Comparison of ENCODE assay signal across 8 cellular contexts in genomic region chr11:108120936-108121273, GRCh38. TPM values are rescaled to one million over a fixed set of nuclear protein-coding genes. Genes with fewer than 3 reads are reported as not detected.
DNase-seq lines count a peak whose midpoint lies in the region; ATAC-seq, FAIRE-seq and TF ChIP-seq lines count a peak whose summit lies in the region.
"Not testable (repeated sequence)": the region's sequence is repeated elsewhere in the genome, so short reads cannot be mapped to it uniquely, and the experiment has no call there.

No MANE protein-coding gene starts in this region.

- not testable (repeated sequence) for TF ChIP-seq CTCF in 22Rv1 (IDR thresholded peaks at IDR 0.05); breast epithelium (IDR thresholded peaks at IDR 0.05); glutamatergic neuron (IDR thresholded peaks at IDR 0.05; ENCODE audit: partially characterized antibody, unreplicated experiment)

- not testable (repeated sequence) for H3K36me3 ChIP-seq in breast epithelium; mucosa of stomach (ENCODE audit: control insufficient read depth, insufficient read depth, low read length); small intestine (ENCODE audit: control insufficient read depth in 2 of 2, insufficient read depth in 2 of 2, low read length in 2 of 2)

- H3K27ac ChIP-seq in 22Rv1 = peak overlapping the region; percentile 74
- peak overlapping the region; percentile 83 to 93 for H3K27ac ChIP-seq in breast epithelium
- peak overlapping the region; percentile 38 to 96 for H3K27ac ChIP-seq in small intestine (ENCODE audit: low read depth in 1 of 2, low read length in 1 of 2)

- TF ChIP-seq POLR2A in breast epithelium (IDR thresholded peaks at IDR 0.05) = not testable (repeated sequence)

- peak; percentile 20 for ATAC-seq in GM19395 (IDR thresholded peaks at IDR 0.05; ENCODE audit: unreplicated experiment)

- not testable (repeated sequence) for H3K9me3 ChIP-seq in breast epithelium; mucosa of stomach (ENCODE audit: control insufficient read depth, low read length); small intestine (ENCODE audit: control insufficient read depth, low read depth)

- H3K36me3 Mint-ChIP-seq in IgD-negative memory B cell; glutamatergic neuron (ENCODE audit: unreplicated experiment): not testable (repeated sequence)
- H3K36me3 Mint-ChIP-seq in activated CD4-positive, alpha-beta T cell treated with anti-CD3 and anti-CD28 coated beads, Interleukin-2, amount 10 ng/mL, durations not matched to agents 24 days and 14 days (ENCODE audit: low read depth) = peaks cover 20% of the 10 kb centered on the region

- H3K4me3 Mint-ChIP-seq in IgD-negative memory B cell (peak overlapping the region; percentile 88 to 96 (median 95)), glutamatergic neuron (ENCODE audit: unreplicated experiment) (peak overlapping the region; percentile 34)
- peak overlapping the region; percentile 87 for H3K4me3 Mint-ChIP-seq in activated CD4-positive, alpha-beta T cell treated with anti-CD3 and anti-CD28 coated beads, Interleukin-2, amount 10 ng/mL, durations not matched to agents 24 days and 14 days

- intact Hi-C loops in activated CD4-positive, alpha-beta T cell treated with anti-CD3 and anti-CD28 coated beads, Interleukin-2, amount 10 ng/mL, durations not matched to agents 24 days and 14 days (cut with micrococcal nuclease) = loop anchor here (1.0 to 2.0 kb wide), 4 partner anchors 101 to 376 kb away; partner anchors contain the start of genes C11orf65, CUL5 and NPAT
- intact Hi-C loops in breast epithelium (cut with DNase I; ENCODE audit: low total_unique reads) = not testable (repeated sequence)

- not testable (repeated sequence) for H3K9me3 Mint-ChIP-seq in IgD-negative memory B cell; activated CD4-positive, alpha-beta T cell treated with anti-CD3 and anti-CD28 coated beads, Interleukin-2, amount 10 ng/mL, durations not matched to agents 24 days and 14 days; glutamatergic neuron (ENCODE audit: unreplicated experiment)

- peak overlapping the region; percentile 85 to 98 (median 85) for H3K4me3 ChIP-seq in breast epithelium
- H3K4me3 ChIP-seq in mucosa of stomach (ENCODE audit: low read length) = peak overlapping the region; percentile 92
- H3K4me3 ChIP-seq in small intestine (ENCODE audit: low read depth in 1 of 2, low read length in 2 of 2) = not testable (repeated sequence)

- not testable (repeated sequence) for H3K27me3 ChIP-seq in breast epithelium; mucosa of stomach (ENCODE audit: control insufficient read depth, insufficient read depth, low read length); small intestine (ENCODE audit: control insufficient read depth in 2 of 2, insufficient read depth in 2 of 2, low read length in 2 of 2)

- peaks cover 29 to 32% (median 30%) of the 10 kb centered on the region in 3 donors for H3K4me1 Mint-ChIP-seq in IgD-negative memory B cell
- peaks cover 31% of the 10 kb centered on the region for H3K4me1 Mint-ChIP-seq in activated CD4-positive, alpha-beta T cell treated with anti-CD3 and anti-CD28 coated beads, Interleukin-2, amount 10 ng/mL, durations not matched to agents 24 days and 14 days
- not testable (repeated sequence) for H3K4me1 Mint-ChIP-seq in glutamatergic neuron (ENCODE audit: low read depth, unreplicated experiment)

- not testable (repeated sequence) for H3K4me1 ChIP-seq in breast epithelium
- H3K4me1 ChIP-seq in mucosa of stomach (ENCODE audit: control insufficient read depth, insufficient read depth, low read length) (peaks cover 23% of the 10 kb centered on the region), small intestine (ENCODE audit: control insufficient read depth in 2 of 2, insufficient read depth in 1 of 2, low read depth in 1 of 2, low read length in 1 of 2) (peaks cover 4 to 16% of the 10 kb centered on the region in 2 donors)

- FAIRE-seq in small intestine (lab: Jason Lieb, UNC) = not testable (repeated sequence)

- WGBS in small intestine, 3 donors = 47 to 63% (median 49%) methylated on average over 7 of the region's 7 CpGs

- peak overlapping the region; percentile 26 for H3K9ac ChIP-seq in mucosa of stomach (ENCODE audit: low read length)

- H3K27me3 Mint-ChIP-seq in IgD-negative memory B cell; activated CD4-positive, alpha-beta T cell treated with anti-CD3 and anti-CD28 coated beads, Interleukin-2, amount 10 ng/mL, durations not matched to agents 24 days and 14 days; glutamatergic neuron (ENCODE audit: unreplicated experiment): not testable (repeated sequence)

- H3K27ac Mint-ChIP-seq in IgD-negative memory B cell = peak overlapping the region; percentile 27 to 83 (median 28)
- peak overlapping the region; percentile 84 for H3K27ac Mint-ChIP-seq in activated CD4-positive, alpha-beta T cell treated with anti-CD3 and anti-CD28 coated beads, Interleukin-2, amount 10 ng/mL, durations not matched to agents 24 days and 14 days
- peak overlapping the region; percentile 43 for H3K27ac Mint-ChIP-seq in glutamatergic neuron (ENCODE audit: unreplicated experiment)

- DNase-seq in activated CD4-positive, alpha-beta T cell treated with anti-CD3 and anti-CD28 coated beads, Interleukin-2, amount 10 ng/mL, durations not matched to agents 24 days and 14 days; breast epithelium (ENCODE audit: low spot score in 2 of 2); glutamatergic neuron; small intestine: not testable (repeated sequence)

RNA-seq across cellular contexts. Expression of gene ACAT1, which starts 0.5 kb away (rescaled TPM):
- polyA plus RNA-seq in IgD-negative memory B cell = 47.8 TPM
- 65.0 and 65.9 TPM in 2 replicates for total RNA-seq in activated CD4-positive, alpha-beta T cell treated with anti-CD3 and anti-CD28 coated beads, Interleukin-2, amount 10 ng/mL, durations not matched to agents 24 days and 14 days
- total RNA-seq in breast epithelium = 100 to 1,000 TPM in 1 of 3 donors, 10 to 100 TPM in 2; 71.4 to 197 (median 77.7) TPM
- total RNA-seq in glutamatergic neuron (ENCODE audit: unreplicated experiment) = 39.4 TPM
- polyA plus RNA-seq in small intestine = 100 to 1,000 TPM in 2 of 3 donors, 10 to 100 TPM in 1; 54.8 to 188 (median 159) TPM

Comparison
In these comparisons a context has a peak if more than half of its experiments do, and no peak if none do; other contexts are left out.
1. H3K27ac Mint-ChIP-seq: peak in every context shown above with its lines; median percentile 84 in activated CD4-positive, alpha-beta T cell treated with anti-CD3 and anti-CD28 coated beads, Interleukin-2, amount 10 ng/mL, durations not matched to agents 24 days and 14 days; 43 in glutamatergic neuron; 28 in IgD-negative memory B cell.
2. H3K4me3 Mint-ChIP-seq: peak in every context shown above with its lines; median percentile 95 in IgD-negative memory B cell; 87 in activated CD4-positive, alpha-beta T cell treated with anti-CD3 and anti-CD28 coated beads, Interleukin-2, amount 10 ng/mL, durations not matched to agents 24 days and 14 days; 34 in glutamatergic neuron.